ENCODE assay signal across 1 cellular context in the genomic region with DNA sequence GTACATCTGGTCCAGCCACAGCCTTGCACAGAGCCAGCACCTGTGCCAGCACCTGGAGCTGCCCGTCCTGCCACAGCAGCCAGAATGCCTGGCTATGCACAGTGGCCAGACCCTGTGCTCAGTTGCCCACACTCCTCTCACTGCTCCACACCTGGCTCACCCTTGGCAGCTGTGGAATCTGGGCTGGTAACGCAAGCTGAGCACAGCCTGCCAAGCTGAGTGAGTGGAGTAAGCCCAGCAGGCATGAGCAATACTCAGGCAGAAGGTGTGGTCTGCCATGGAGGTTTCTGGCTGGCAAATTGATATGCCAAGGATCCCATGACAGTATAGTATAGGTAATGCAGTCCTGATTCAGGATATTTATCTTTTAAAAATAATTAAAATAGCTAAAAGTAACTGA.
TF ChIP-seq lines count a peak whose summit lies in the region.

No MANE protein-coding gene starts in this region.

TF ChIP-seq in GM23338, 12 proteins besides CTCF, POLR2A, EP300 and RAD21 (continued from another document):
- TF ChIP-seq, protein P1, sequence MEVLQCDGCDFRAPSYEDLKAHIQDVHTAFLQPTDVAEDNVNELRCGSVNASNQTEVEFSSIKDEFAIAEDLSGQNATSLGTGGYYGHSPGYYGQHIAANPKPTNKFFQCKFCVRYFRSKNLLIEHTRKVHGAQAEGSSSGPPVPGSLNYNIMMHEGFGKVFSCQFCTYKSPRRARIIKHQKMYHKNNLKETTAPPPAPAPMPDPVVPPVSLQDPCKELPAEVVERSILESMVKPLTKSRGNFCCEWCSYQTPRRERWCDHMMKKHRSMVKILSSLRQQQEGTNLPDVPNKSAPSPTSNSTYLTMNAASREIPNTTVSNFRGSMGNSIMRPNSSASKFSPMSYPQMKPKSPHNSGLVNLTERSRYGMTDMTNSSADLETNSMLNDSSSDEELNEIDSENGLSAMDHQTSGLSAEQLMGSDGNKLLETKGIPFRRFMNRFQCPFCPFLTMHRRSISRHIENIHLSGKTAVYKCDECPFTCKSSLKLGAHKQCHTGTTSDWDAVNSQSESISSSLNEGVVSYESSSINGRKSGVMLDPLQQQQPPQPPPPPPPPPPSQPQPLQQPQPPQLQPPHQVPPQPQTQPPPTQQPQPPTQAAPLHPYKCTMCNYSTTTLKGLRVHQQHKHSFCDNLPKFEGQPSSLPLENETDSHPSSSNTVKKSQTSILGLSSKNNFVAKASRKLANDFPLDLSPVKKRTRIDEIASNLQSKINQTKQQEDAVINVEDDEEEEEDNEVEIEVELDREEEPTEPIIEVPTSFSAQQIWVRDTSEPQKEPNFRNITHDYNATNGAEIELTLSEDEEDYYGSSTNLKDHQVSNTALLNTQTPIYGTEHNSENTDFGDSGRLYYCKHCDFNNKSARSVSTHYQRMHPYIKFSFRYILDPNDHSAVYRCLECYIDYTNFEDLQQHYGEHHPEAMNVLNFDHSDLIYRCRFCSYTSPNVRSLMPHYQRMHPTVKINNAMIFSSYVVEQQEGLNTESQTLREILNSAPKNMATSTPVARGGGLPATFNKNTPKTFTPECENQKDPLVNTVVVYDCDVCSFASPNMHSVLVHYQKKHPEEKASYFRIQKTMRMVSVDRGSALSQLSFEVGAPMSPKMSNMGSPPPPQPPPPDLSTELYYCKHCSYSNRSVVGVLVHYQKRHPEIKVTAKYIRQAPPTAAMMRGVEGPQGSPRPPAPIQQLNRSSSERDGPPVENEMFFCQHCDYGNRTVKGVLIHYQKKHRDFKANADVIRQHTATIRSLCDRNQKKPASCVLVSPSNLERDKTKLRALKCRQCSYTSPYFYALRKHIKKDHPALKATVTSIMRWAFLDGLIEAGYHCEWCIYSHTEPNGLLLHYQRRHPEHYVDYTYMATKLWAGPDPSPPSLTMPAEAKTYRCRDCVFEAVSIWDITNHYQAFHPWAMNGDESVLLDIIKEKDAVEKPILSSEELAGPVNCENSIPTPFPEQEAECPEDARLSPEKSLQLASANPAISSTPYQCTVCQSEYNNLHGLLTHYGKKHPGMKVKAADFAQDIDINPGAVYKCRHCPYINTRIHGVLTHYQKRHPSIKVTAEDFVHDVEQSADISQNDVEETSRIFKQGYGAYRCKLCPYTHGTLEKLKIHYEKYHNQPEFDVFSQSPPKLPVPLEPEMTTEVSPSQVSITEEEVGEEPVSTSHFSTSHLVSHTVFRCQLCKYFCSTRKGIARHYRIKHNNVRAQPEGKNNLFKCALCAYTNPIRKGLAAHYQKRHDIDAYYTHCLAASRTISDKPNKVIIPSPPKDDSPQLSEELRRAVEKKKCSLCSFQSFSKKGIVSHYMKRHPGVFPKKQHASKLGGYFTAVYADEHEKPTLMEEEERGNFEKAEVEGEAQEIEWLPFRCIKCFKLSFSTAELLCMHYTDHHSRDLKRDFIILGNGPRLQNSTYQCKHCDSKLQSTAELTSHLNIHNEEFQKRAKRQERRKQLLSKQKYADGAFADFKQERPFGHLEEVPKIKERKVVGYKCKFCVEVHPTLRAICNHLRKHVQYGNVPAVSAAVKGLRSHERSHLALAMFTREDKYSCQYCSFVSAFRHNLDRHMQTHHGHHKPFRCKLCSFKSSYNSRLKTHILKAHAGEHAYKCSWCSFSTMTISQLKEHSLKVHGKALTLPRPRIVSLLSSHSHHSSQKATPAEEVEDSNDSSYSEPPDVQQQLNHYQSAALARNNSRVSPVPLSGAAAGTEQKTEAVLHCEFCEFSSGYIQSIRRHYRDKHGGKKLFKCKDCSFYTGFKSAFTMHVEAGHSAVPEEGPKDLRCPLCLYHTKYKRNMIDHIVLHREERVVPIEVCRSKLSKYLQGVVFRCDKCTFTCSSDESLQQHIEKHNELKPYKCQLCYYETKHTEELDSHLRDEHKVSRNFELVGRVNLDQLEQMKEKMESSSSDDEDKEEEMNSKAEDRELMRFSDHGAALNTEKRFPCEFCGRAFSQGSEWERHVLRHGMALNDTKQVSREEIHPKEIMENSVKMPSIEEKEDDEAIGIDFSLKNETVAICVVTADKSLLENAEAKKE (CRISPR knock-in tag; IDR thresholded peaks at IDR 0.05), result no peak
- no peak for TF ChIP-seq NANOG (IDR thresholded peaks at IDR 0.05; ENCODE audit: borderline replicate concordance)
- no peak for TF ChIP-seq EZH2phosphoT487 (IDR thresholded peaks at IDR 0.05; ENCODE audit: unreplicated experiment)
- TF ChIP-seq ZNF331 (CRISPR knock-in tag; IDR thresholded peaks at IDR 0.05; ENCODE audit: low read depth), result no peak
- TF ChIP-seq, protein P2, sequence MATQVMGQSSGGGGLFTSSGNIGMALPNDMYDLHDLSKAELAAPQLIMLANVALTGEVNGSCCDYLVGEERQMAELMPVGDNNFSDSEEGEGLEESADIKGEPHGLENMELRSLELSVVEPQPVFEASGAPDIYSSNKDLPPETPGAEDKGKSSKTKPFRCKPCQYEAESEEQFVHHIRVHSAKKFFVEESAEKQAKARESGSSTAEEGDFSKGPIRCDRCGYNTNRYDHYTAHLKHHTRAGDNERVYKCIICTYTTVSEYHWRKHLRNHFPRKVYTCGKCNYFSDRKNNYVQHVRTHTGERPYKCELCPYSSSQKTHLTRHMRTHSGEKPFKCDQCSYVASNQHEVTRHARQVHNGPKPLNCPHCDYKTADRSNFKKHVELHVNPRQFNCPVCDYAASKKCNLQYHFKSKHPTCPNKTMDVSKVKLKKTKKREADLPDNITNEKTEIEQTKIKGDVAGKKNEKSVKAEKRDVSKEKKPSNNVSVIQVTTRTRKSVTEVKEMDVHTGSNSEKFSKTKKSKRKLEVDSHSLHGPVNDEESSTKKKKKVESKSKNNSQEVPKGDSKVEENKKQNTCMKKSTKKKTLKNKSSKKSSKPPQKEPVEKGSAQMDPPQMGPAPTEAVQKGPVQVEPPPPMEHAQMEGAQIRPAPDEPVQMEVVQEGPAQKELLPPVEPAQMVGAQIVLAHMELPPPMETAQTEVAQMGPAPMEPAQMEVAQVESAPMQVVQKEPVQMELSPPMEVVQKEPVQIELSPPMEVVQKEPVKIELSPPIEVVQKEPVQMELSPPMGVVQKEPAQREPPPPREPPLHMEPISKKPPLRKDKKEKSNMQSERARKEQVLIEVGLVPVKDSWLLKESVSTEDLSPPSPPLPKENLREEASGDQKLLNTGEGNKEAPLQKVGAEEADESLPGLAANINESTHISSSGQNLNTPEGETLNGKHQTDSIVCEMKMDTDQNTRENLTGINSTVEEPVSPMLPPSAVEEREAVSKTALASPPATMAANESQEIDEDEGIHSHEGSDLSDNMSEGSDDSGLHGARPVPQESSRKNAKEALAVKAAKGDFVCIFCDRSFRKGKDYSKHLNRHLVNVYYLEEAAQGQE (IDR thresholded peaks at IDR 0.05; ENCODE audit: unreplicated experiment), result no peak
- no peak for TF ChIP-seq EZH2 (IDR thresholded peaks at IDR 0.05; ENCODE audit: low read depth, unreplicated experiment)
- TF ChIP-seq POLR2AphosphoS5 (IDR thresholded peaks at IDR 0.05; ENCODE audit: low read depth), result no peak
- TF ChIP-seq STAT1 (IDR thresholded peaks at IDR 0.05; ENCODE audit: unreplicated experiment), result no peak
- TF ChIP-seq CREB1 (CRISPR knock-in tag; IDR thresholded peaks at IDR 0.05; ENCODE audit: low read depth), result no peak
TF ChIP-seq in GM23338: peak in this region for 0.
